ENCODE assay signal across 8 cellular contexts in genomic region chr17:78132086-78132676, GRCh38. TPM values are rescaled to one million over a fixed set of nuclear protein-coding genes. Genes with fewer than 3 reads are reported as not detected.
DNase-seq lines count a peak whose midpoint lies in the region; ATAC-seq and TF ChIP-seq lines count a peak whose summit lies in the region.

No MANE protein-coding gene starts in this region.

- RAD21 ChIA-PET in HCT116 (lab: Charles Lee; ENCODE audit: low non-redundant PET in 1 of 2, low total read pairs in 2 of 2, uncharacterized antibody in 2 of 2, unreplicated experiment in 2 of 2), result no interaction called here

- DNase-seq in HCT116 (ENCODE audit: low read depth, low spot score) (no peak), activated T-cell treated with anti-CD3 and anti-CD28 coated beads for 24 hours (ENCODE audit: low read depth) (peak; percentile 46), AG08395 (ENCODE audit: low spot score) (no peak), hepatic stellate cell (ENCODE audit: low spot score) (no peak)
- peak; percentile 65 to 67 for DNase-seq in stimulated activated CD8-positive, alpha-beta memory T cell treated with anti-CD3 and anti-CD28 coated beads, Interleukin-2, amount 100 ng/mL, for 48 hours (ENCODE audit: low read depth in 2 of 2)

- TF ChIP-seq RAD21 in HCT116 (IDR thresholded peaks at IDR 0.05; ENCODE audit: low read depth), result no peak

- H4K20me1 ChIP-seq in BLaER1 (peaks cover 31% of the 10 kb centered on the region), HCT116 (ENCODE audit: insufficient read depth) (no peaks in the 10 kb centered on the region)

- H3K4me2 ChIP-seq in BLaER1 (peak overlapping the region; percentile 100), HCT116 (ENCODE audit: low read length) (peak overlapping the region; percentile 96)

- no TSS peak for BruUV-seq in HCT116 (replicated peaks; lab: Mats Ljungman, UMichigan)

- no peaks in the 10 kb centered on the region for H3K9me3 ChIP-seq in BLaER1
- no peaks in the 10 kb centered on the region for H3K9me3 ChIP-seq in HCT116 (ENCODE audit: control insufficient read depth in 1 of 2, insufficient read depth in 1 of 2, low read depth in 1 of 2, low read length in 2 of 2)
- H3K9me3 ChIP-seq in iPS-15b (ENCODE audit: control insufficient read depth, insufficient read depth, low read length), result no peaks in the 10 kb centered on the region

- POLR2A ChIA-PET in HCT116 (lab: Charles Lee), result no interaction called here

- peaks cover 26% of the 10 kb centered on the region for H3K36me3 ChIP-seq in BLaER1
- no peaks in the 10 kb centered on the region for H3K36me3 ChIP-seq in HCT116 (ENCODE audit: control insufficient read depth in 1 of 2, insufficient read depth in 2 of 2, low read length in 2 of 2)
- no peaks in the 10 kb centered on the region for H3K36me3 ChIP-seq in iPS-15b (ENCODE audit: control insufficient read depth, insufficient read depth, low read length)

- intact Hi-C loops in HCT116 (cut with micrococcal nuclease), result no loop called here

- peak overlapping the region; percentile 77 for H2AFZ ChIP-seq in HCT116 (ENCODE audit: low read depth, low read length, poor library complexity, severe bottlenecking)

- ATAC-seq in HCT116 (peak; percentile 29), HG02981 (IDR thresholded peaks at IDR 0.05; ENCODE audit: unreplicated experiment) (no peak)

- TF ChIP-seq CTCF in HCT116 (IDR thresholded peaks at IDR 0.05 in 2 of 3, conservative IDR thresholded peaks at IDR 0.05 in 1 of 3; ENCODE audit: borderline replicate concordance in 1 of 3, insufficient read depth in 1 of 3, low read depth in 2 of 3, low read length in 2 of 3), result no peak

- H3K27ac ChIP-seq in BLaER1, result peak overlapping the region; percentile 94
- peak overlapping the region; percentile 49 for H3K27ac ChIP-seq in HCT116 (ENCODE audit: low read depth, low read length)

- H3K4me3 ChIP-seq in BLaER1 (peak overlapping the region; percentile 93), HCT116 (replicated peaks in 1 of 2; ENCODE audit: low read depth in 1 of 2, low read length in 2 of 2) (peak overlapping the region; percentile 57 to 68), iPS-15b (ENCODE audit: low read depth, low read length) (peak overlapping the region; percentile 37)

- H3K4me1 ChIP-seq in BLaER1 (peaks cover 77% of the 10 kb centered on the region), HCT116 (ENCODE audit: control insufficient read depth in 1 of 2, insufficient read depth in 2 of 2, low read length in 2 of 2) (peaks cover 36 to 70% of the 10 kb centered on the region in 2 experiments), iPS-15b (ENCODE audit: control insufficient read depth, insufficient read depth, low read length) (peaks cover 8% of the 10 kb centered on the region)

- peak overlapping the region; percentile 79 for H3K9ac ChIP-seq in BLaER1
- H3K9ac ChIP-seq in HCT116 (ENCODE audit: low read length), result peak overlapping the region; percentile 71
- H3K9ac ChIP-seq in iPS-15b (ENCODE audit: low read depth, low read length), result no peak overlapping the region

- H3K27me3 ChIP-seq in BLaER1 (no peaks in the 10 kb centered on the region), HCT116 (ENCODE audit: insufficient read depth, low read length) (no peaks in the 10 kb centered on the region), iPS-15b (ENCODE audit: control insufficient read depth, insufficient read depth, low read length) (peaks cover 28% of the 10 kb centered on the region)

- H3K79me2 ChIP-seq in HCT116 (ENCODE audit: insufficient read depth, low read length), result peaks cover 7% of the 10 kb centered on the region; the same call in 1 of the 2 replicates

- peak; percentile 57 for TF ChIP-seq POLR2A in HCT116 (IDR thresholded peaks at IDR 0.05; ENCODE audit: borderline replicate concordance, extremely low read depth, insufficient read depth, insufficient read length)

- H3K9me2 ChIP-seq in HCT116 (ENCODE audit: insufficient read depth), result no peaks in the 10 kb centered on the region

- CTCF ChIA-PET in HCT116 (lab: Charles Lee), result interaction anchor here (1.0 kb wide), 1 partner anchor 10 kb away, joined by 6 read pairs; no protein-coding TSS in a partner anchor

TF ChIP-seq in HCT116, 20 proteins besides CTCF, POLR2A, EP300 and RAD21:
- TF ChIP-seq POLR2AphosphoS5 (IDR thresholded peaks at IDR 0.05; ENCODE audit: low read depth, low read length), result peak; percentile 85
- TF ChIP-seq JUND (IDR thresholded peaks at IDR 0.05), result no peak
- no peak for TF ChIP-seq YY1 (IDR thresholded peaks at IDR 0.05; ENCODE audit: extremely low read depth, insufficient replicate concordance, low read depth, low read length)
- peak; percentile 82; the same call in 1 of the 2 replicates for TF ChIP-seq ZFX (IDR thresholded peaks at IDR 0.05)

RNA-seq across cellular contexts. Expression of gene TMC8, which starts 1.6 kb away (rescaled TPM):
- total RNA-seq in HCT116 (2021; ENCODE audit: unreplicated experiment), result 7.8 TPM
- 4.7 and 6.0 TPM in 2 replicates for polyA plus RNA-seq in HCT116 (2012)

RNA-seq across cellular contexts. Expression of gene TMC6, which starts 3.6 kb away (rescaled TPM):
- total RNA-seq in HCT116 (2021; ENCODE audit: unreplicated experiment), result 142 TPM
- polyA plus RNA-seq in HCT116 (2012), result 93.2 and 96.7 TPM in 2 replicates

RNA-seq across cellular contexts. Expression of gene C17orf99, which starts 14.0 kb away (rescaled TPM):
- not detected for total RNA-seq in HCT116 (2021; ENCODE audit: unreplicated experiment)
- polyA plus RNA-seq in HCT116 (2012), result not detected in 2 replicates

RNA-seq across cellular contexts. Expression of gene SYNGR2, which starts 36.2 kb away (rescaled TPM):
- 148 TPM for total RNA-seq in HCT116 (2021; ENCODE audit: unreplicated experiment)
- polyA plus RNA-seq in HCT116 (2012), result 159 and 197 TPM in 2 replicates

RNA-seq across cellular contexts. Expression of gene TK1, which starts 54.7 kb away (rescaled TPM):
- 315 TPM for total RNA-seq in HCT116 (2021; ENCODE audit: unreplicated experiment)
- polyA plus RNA-seq in HCT116 (2012), result 372 and 415 TPM in 2 replicates

Comparison
In these comparisons a context has a peak if more than half of its experiments do, and no peak if none do; other contexts are left out.
1. H3K4me3 ChIP-seq: peak in every context shown above with its lines; median percentile 93 in BLaER1; 62 in HCT116; 37 in iPS-15b.
2. DNase-seq: peak in activated T-cell treated with anti-CD3 and anti-CD28 coated beads for 24 hours (single experiment) and stimulated activated CD8-positive, alpha-beta memory T cell treated with anti-CD3 and anti-CD28 coated beads, Interleukin-2, amount 100 ng/mL, for 48 hours (2 of 2); none in HCT116 (single experiment), AG08395 (single experiment) and hepatic stellate cell (single experiment).